Comparison of ENCODE assay signal across 39 cellular contexts in genomic region chr16:6797223-6797622, GRCh38.
"Had no signal": no experiment of that assay in that cellular context is flagged by ENCODE, and none has a peak within 500 bp of the region (broad histone marks: within the 10 kb centered on the region; RNA-seq: fewer than 3 reads in every experiment).

No MANE protein-coding gene starts in this region.

- H3K27ac ChIP-seq: ascending aorta, cardiac muscle cell, WERI-Rb-1 had no signal

- H3K4me3 Mint-ChIP-seq: activated CD4-positive, alpha-beta memory T cell treated with anti-CD3 and anti-CD28 coated beads, Interleukin-2, amount 10 ng/mL, durations not matched to agents 7 days and 5 days; activated CD4-positive, alpha-beta T cell treated with anti-CD3 and anti-CD28 coated beads for 36 hours; activated CD4-positive, alpha-beta T cell treated with anti-CD3 and anti-CD28 coated beads, Interleukin-2, amount 10 ng/mL, durations not matched to agents 7 days and 5 days; activated CD8-positive, alpha-beta memory T cell treated with anti-CD3 and anti-CD28 coated beads, Interleukin-2, amount 10 ng/mL, durations not matched to agents 7 days and 5 days; activated CD8-positive, alpha-beta T cell treated with anti-CD3 and anti-CD28 coated beads, Interleukin-2, amount 10 ng/mL, durations not matched to agents 7 days and 5 days; activated naive CD4-positive, alpha-beta T cell treated with anti-CD3 and anti-CD28 coated beads, Interleukin-2, amount 10 ng/mL, durations not matched to agents 7 days and 5 days; activated naive CD4-positive, alpha-beta T cell treated with anti-CD3 and anti-CD28 coated beads, Interleukin-2, amount 50 U/mL, for 24 hours; activated naive CD8-positive, alpha-beta T cell; activated naive CD8-positive, alpha-beta T cell treated with anti-CD3 and anti-CD28 coated beads, Interleukin-2, amount 10 ng/mL, durations not matched to agents 7 days and 5 days; activated naive CD8-positive, alpha-beta T cell treated with anti-CD3 and anti-CD28 coated beads, Interleukin-2, amount 50 U/mL, for 24 hours; activated T-cell treated with anti-CD3 and anti-CD28 coated beads, Interleukin-2, amount 50 U/mL, for 24 hours; brain; central memory CD8-positive, alpha-beta T cell; T-helper 1 cell treated with Interleukin-12 subunit alpha and Interleukin-12 subunit beta and Interleukin-4 antibody, amounts not matched to agents 30 μg/mL and 1 μg/mL, for 36 hours; T-helper 2 cell treated with Interferon-gamma antibody and Interleukin-4, amounts not matched to agents 5 μg/mL and 100 μg/mL, for 36 hours; WTC11 had no signal

- H3K36me3 Mint-ChIP-seq: activated CD8-positive, alpha-beta memory T cell treated with anti-CD3 and anti-CD28 coated beads, Interleukin-2, amount 10 ng/mL, durations not matched to agents 7 days and 5 days; activated naive CD4-positive, alpha-beta T cell treated with anti-CD3 and anti-CD28 coated beads, Interleukin-2, amount 10 ng/mL, durations not matched to agents 7 days and 5 days; activated naive CD4-positive, alpha-beta T cell treated with anti-CD3 and anti-CD28 coated beads, Interleukin-2, amount 50 U/mL, for 24 hours; activated naive CD8-positive, alpha-beta T cell; activated naive CD8-positive, alpha-beta T cell treated with anti-CD3 and anti-CD28 coated beads, Interleukin-2, amount 10 ng/mL, durations not matched to agents 7 days and 5 days; brain had no signal

- H3K36me3 ChIP-seq: ascending aorta, cardiac muscle cell, WERI-Rb-1 had no signal

- DNase-seq: activated CD4-positive, alpha-beta memory T cell treated with anti-CD3 and anti-CD28 coated beads, Interleukin-2, amount 10 ng/mL, durations not matched to agents 7 days and 5 days; activated CD4-positive, alpha-beta T cell treated with anti-CD3 and anti-CD28 coated beads for 1 hour; activated CD4-positive, alpha-beta T cell treated with anti-CD3 and anti-CD28 coated beads for 36 hours; activated CD4-positive, alpha-beta T cell treated with anti-CD3 and anti-CD28 coated beads for 48 hours; activated CD4-positive, alpha-beta T cell treated with anti-CD3 and anti-CD28 coated beads, Interleukin-2, amount 10 ng/mL, durations not matched to agents 7 days and 5 days; activated CD4-positive, alpha-beta T cell treated with anti-CD3 and anti-CD28 coated beads, Interleukin-2, amount 50 U/mL, for 48 hours; activated CD4-positive, CD25-positive, alpha-beta regulatory T cell; activated CD8-positive, alpha-beta memory T cell treated with anti-CD3 and anti-CD28 coated beads for 24 hours; activated CD8-positive, alpha-beta memory T cell treated with anti-CD3 and anti-CD28 coated beads, Interleukin-2, amount 10 ng/mL, durations not matched to agents 7 days and 5 days; activated CD8-positive, alpha-beta memory T cell treated with anti-CD3 and anti-CD28 coated beads, Interleukin-2, amount 50 U/mL, for 48 hours; activated CD8-positive, alpha-beta T cell treated with anti-CD3 and anti-CD28 coated beads, Interleukin-2, amount 10 ng/mL, durations not matched to agents 7 days and 5 days; activated effector memory CD4-positive, alpha-beta T cell treated with Interleukin-2 at 50 U/mL for 16 hours; activated gamma-delta T cell; activated naive CD4-positive, alpha-beta T cell treated with anti-CD3 and anti-CD28 coated beads, Interleukin-2, amount 10 ng/mL, durations not matched to agents 7 days and 5 days; activated naive CD4-positive, alpha-beta T cell treated with Interleukin-2 at 50 U/mL for 16 hours; activated naive CD8-positive, alpha-beta T cell treated with anti-CD3 and anti-CD28 coated beads, Interleukin-2, amount 10 ng/mL, durations not matched to agents 7 days and 5 days; activated naive CD8-positive, alpha-beta T cell treated with anti-CD3 and anti-CD28 coated beads, Interleukin-2, amount 50 U/mL, for 24 hours; activated T-cell treated with anti-CD3 and anti-CD28 coated beads, Interleukin-2, amount 50 U/mL, for 24 hours; activated T-cell treated with anti-CD3 and anti-CD28 coated beads, Interleukin-2, amount 50 U/mL, for 48 hours; amygdala; anterior cingulate cortex; caudate nucleus; cerebellar nuclear complex; T-helper 2 cell; T-helper 9 cell; WERI-Rb-1 had no signal

- H3K4me3 ChIP-seq: ascending aorta, cardiac muscle cell had no signal

- H3K27ac Mint-ChIP-seq: activated CD4-positive, alpha-beta memory T cell treated with anti-CD3 and anti-CD28 coated beads, Interleukin-2, amount 10 ng/mL, durations not matched to agents 7 days and 5 days; activated CD4-positive, alpha-beta T cell treated with anti-CD3 and anti-CD28 coated beads for 36 hours; activated CD4-positive, alpha-beta T cell treated with anti-CD3 and anti-CD28 coated beads, Interleukin-2, amount 10 ng/mL, durations not matched to agents 7 days and 5 days; activated CD8-positive, alpha-beta memory T cell treated with anti-CD3 and anti-CD28 coated beads, Interleukin-2, amount 10 ng/mL, durations not matched to agents 7 days and 5 days; activated CD8-positive, alpha-beta T cell treated with anti-CD3 and anti-CD28 coated beads, Interleukin-2, amount 10 ng/mL, durations not matched to agents 7 days and 5 days; activated naive CD4-positive, alpha-beta T cell treated with anti-CD3 and anti-CD28 coated beads, Interleukin-2, amount 10 ng/mL, durations not matched to agents 7 days and 5 days; activated naive CD4-positive, alpha-beta T cell treated with anti-CD3 and anti-CD28 coated beads, Interleukin-2, amount 50 U/mL, for 24 hours; activated naive CD8-positive, alpha-beta T cell; activated naive CD8-positive, alpha-beta T cell treated with anti-CD3 and anti-CD28 coated beads, Interleukin-2, amount 10 ng/mL, durations not matched to agents 7 days and 5 days; activated naive CD8-positive, alpha-beta T cell treated with anti-CD3 and anti-CD28 coated beads, Interleukin-2, amount 50 U/mL, for 24 hours; activated T-cell treated with anti-CD3 and anti-CD28 coated beads, Interleukin-2, amount 50 U/mL, for 24 hours; activated T-helper 2 cell treated with anti-CD3 and anti-CD28 coated beads, Interferon-gamma antibody, Interleukin-2, Interleukin-4, amounts not matched to agents 10 μg/mL and 5 μg/mL and 100 μg/mL, durations not matched to agents 14 hours and 24 hours and 36 hours; brain; T-helper 1 cell treated with Interleukin-12 subunit alpha and Interleukin-12 subunit beta and Interleukin-4 antibody, amounts not matched to agents 30 μg/mL and 1 μg/mL, for 36 hours; T-helper 2 cell treated with Interferon-gamma antibody and Interleukin-4, amounts not matched to agents 5 μg/mL and 100 μg/mL, for 36 hours; WTC11 had no signal

- H3K4me1 Mint-ChIP-seq: activated CD4-positive, alpha-beta memory T cell treated with anti-CD3 and anti-CD28 coated beads, Interleukin-2, amount 10 ng/mL, durations not matched to agents 7 days and 5 days; activated CD4-positive, alpha-beta T cell treated with anti-CD3 and anti-CD28 coated beads for 36 hours; activated CD4-positive, alpha-beta T cell treated with anti-CD3 and anti-CD28 coated beads, Interleukin-2, amount 10 ng/mL, durations not matched to agents 7 days and 5 days; activated CD8-positive, alpha-beta memory T cell treated with anti-CD3 and anti-CD28 coated beads, Interleukin-2, amount 10 ng/mL, durations not matched to agents 7 days and 5 days; activated naive CD4-positive, alpha-beta T cell treated with anti-CD3 and anti-CD28 coated beads, Interleukin-2, amount 10 ng/mL, durations not matched to agents 7 days and 5 days; activated naive CD4-positive, alpha-beta T cell treated with anti-CD3 and anti-CD28 coated beads, Interleukin-2, amount 50 U/mL, for 24 hours; activated naive CD8-positive, alpha-beta T cell treated with anti-CD3 and anti-CD28 coated beads, Interleukin-2, amount 10 ng/mL, durations not matched to agents 7 days and 5 days; activated naive CD8-positive, alpha-beta T cell treated with anti-CD3 and anti-CD28 coated beads, Interleukin-2, amount 50 U/mL, for 24 hours; central memory CD8-positive, alpha-beta T cell; WTC11 had no signal

- H3K27me3 ChIP-seq: ascending aorta, cardiac muscle cell had no signal

- H3K27me3 Mint-ChIP-seq: activated CD4-positive, alpha-beta memory T cell treated with anti-CD3 and anti-CD28 coated beads, Interleukin-2, amount 10 ng/mL, durations not matched to agents 7 days and 5 days; activated CD4-positive, alpha-beta T cell treated with anti-CD3 and anti-CD28 coated beads for 36 hours; activated CD4-positive, alpha-beta T cell treated with anti-CD3 and anti-CD28 coated beads, Interleukin-2, amount 10 ng/mL, durations not matched to agents 7 days and 5 days; activated CD8-positive, alpha-beta memory T cell treated with anti-CD3 and anti-CD28 coated beads, Interleukin-2, amount 10 ng/mL, durations not matched to agents 7 days and 5 days; activated naive CD4-positive, alpha-beta T cell treated with anti-CD3 and anti-CD28 coated beads, Interleukin-2, amount 10 ng/mL, durations not matched to agents 7 days and 5 days; activated naive CD4-positive, alpha-beta T cell treated with anti-CD3 and anti-CD28 coated beads, Interleukin-2, amount 50 U/mL, for 24 hours; activated naive CD8-positive, alpha-beta T cell; activated naive CD8-positive, alpha-beta T cell treated with anti-CD3 and anti-CD28 coated beads, Interleukin-2, amount 10 ng/mL, durations not matched to agents 7 days and 5 days; activated naive CD8-positive, alpha-beta T cell treated with anti-CD3 and anti-CD28 coated beads, Interleukin-2, amount 50 U/mL, for 24 hours; activated T-cell treated with anti-CD3 and anti-CD28 coated beads, Interleukin-2, amount 50 U/mL, for 24 hours; central memory CD8-positive, alpha-beta T cell had no signal

- H3K4me1 ChIP-seq: ascending aorta had no signal

- H3K9me3 ChIP-seq: ascending aorta had no signal

- FAIRE-seq: bronchial epithelial cell, TTC549 had no signal

- ATAC-seq: activated CD4-positive, alpha-beta T cell treated with anti-CD3 and anti-CD28 coated beads for 36 hours; activated CD4-positive, CD25-positive, alpha-beta regulatory T cell treated with anti-CD3 and anti-CD28 coated beads, Interleukin-2, amount 50 U/mL, for 24 hours; activated CD8-positive, alpha-beta memory T cell treated with anti-CD3 and anti-CD28 coated beads, Interleukin-2, amount 10 ng/mL, durations not matched to agents 7 days and 5 days; activated CD8-positive, alpha-beta T cell treated with anti-CD3 and anti-CD28 coated beads, Interleukin-2, amount 10 ng/mL, durations not matched to agents 7 days and 5 days; activated naive CD8-positive, alpha-beta T cell treated with anti-CD3 and anti-CD28 coated beads, Interleukin-2, amount 50 U/mL, for 24 hours; WTC11 had no signal
